ENCODE assay signal across 26 cellular contexts in the genomic region with DNA sequence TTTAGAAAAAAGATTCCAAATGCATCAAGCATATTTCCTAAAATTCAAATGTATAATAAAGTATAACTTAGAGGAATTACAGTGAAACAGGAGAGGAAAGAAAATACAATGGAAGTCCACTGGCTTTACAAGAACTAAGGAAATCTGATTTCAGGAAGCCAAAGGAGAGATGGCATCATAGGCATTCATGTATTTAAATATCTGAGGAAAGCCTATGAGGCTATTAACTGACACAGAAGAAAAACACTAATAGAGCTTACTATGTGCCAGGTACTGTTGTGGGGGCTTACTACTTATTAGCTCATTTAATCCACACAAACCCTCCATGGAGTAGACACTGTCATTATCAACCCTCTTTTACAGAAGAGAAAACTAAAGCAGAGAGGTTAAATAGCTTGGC.
DNase-seq lines count a peak whose midpoint lies in the region; ATAC-seq, FAIRE-seq and TF ChIP-seq lines count a peak whose summit lies in the region.
"Had no signal": no experiment of that assay in that cellular context is flagged by ENCODE, and none has a peak within 500 bp of the region (broad histone marks: within the 10 kb centered on the region; RNA-seq: fewer than 3 reads in every experiment).

No MANE protein-coding gene starts in this region.

- no peaks in the 10 kb centered on the region for H3K36me3 ChIP-seq in CD8-positive, alpha-beta T cell (ENCODE audit: insufficient read depth, low read length)
- H3K36me3 ChIP-seq in ascending aorta: no peaks in the 10 kb centered on the region
- H3K36me3 ChIP-seq: heart right ventricle, MG63, thoracic aorta, vagina had no signal

- H3K27ac ChIP-seq in CD8-positive, alpha-beta T cell (ENCODE audit: low read depth, low read length): no peak overlapping the region
- no peak overlapping the region for H3K27ac ChIP-seq in ascending aorta
- H3K27ac ChIP-seq: heart right ventricle, thoracic aorta, vagina had no signal

- intact Hi-C loops in CD8-positive, alpha-beta T cell (cut with DNase I, micrococcal nuclease): no loop called here
- intact Hi-C loops in natural killer cell (cut with micrococcal nuclease) (loop anchor here (5.0 kb wide), 1 partner anchor 51 kb away; no protein-coding TSS in a partner anchor), posterior vena cava (cut with DNase I) (loop anchor here in 1 of 2 donors (10.0 kb wide), 1 partner anchor 1862 kb away; no protein-coding TSS in a partner anchor), ascending aorta (cut with DNase I) (no loop called here)

- CTCF ChIA-PET in CD8-positive, alpha-beta T cell (lab: Charles Lee): no interaction called here
- CTCF ChIA-PET in activated CD8-positive, alpha-beta T cell treated with anti-CD3 and anti-CD28 coated beads, Interleukin-2, amount 10 ng/mL, durations not matched to agents 7 days and 5 days (lab: Charles Lee): interaction anchor here (0.8 to 3.9 kb wide), 5 partner anchors 11 to 154 kb away, joined by 3 to 23 read pairs (median 5); no protein-coding TSS in a partner anchor

- peaks cover 45% of the 10 kb centered on the region for H3K4me1 Mint-ChIP-seq in CD8-positive, alpha-beta T cell (ENCODE audit: low read depth)
- H3K4me1 Mint-ChIP-seq in activated CD8-positive, alpha-beta T cell treated with anti-CD3 and anti-CD28 coated beads, Interleukin-2, amount 10 ng/mL, durations not matched to agents 7 days and 5 days (ENCODE audit: low read depth): peaks cover 50% of the 10 kb centered on the region
- H3K4me1 Mint-ChIP-seq in natural killer cell: peaks cover 52 to 64% of the 10 kb centered on the region in 2 donors

- no peak for ATAC-seq in CD8-positive, alpha-beta T cell
- no peak for ATAC-seq in activated CD8-positive, alpha-beta T cell treated with anti-CD3 and anti-CD28 coated beads, Interleukin-2, amount 10 ng/mL, durations not matched to agents 7 days and 5 days
- no peak for ATAC-seq in natural killer cell
- ATAC-seq: heart right ventricle, T-helper 17 cell had no signal

- POLR2A ChIA-PET in CD8-positive, alpha-beta T cell (lab: Charles Lee): no interaction called here
- POLR2A ChIA-PET in activated CD8-positive, alpha-beta T cell treated with anti-CD3 and anti-CD28 coated beads, Interleukin-2, amount 10 ng/mL, durations not matched to agents 7 days and 5 days (lab: Charles Lee): interaction anchor here (0.5 to 1.3 kb wide), 2 partner anchors 16 to 28 kb away, joined by 3 read pairs; no protein-coding TSS in a partner anchor

- DNase-seq in CD8-positive, alpha-beta T cell: no peak
- DNase-seq in activated CD8-positive, alpha-beta T cell treated with anti-CD3 and anti-CD28 coated beads, Interleukin-2, amount 10 ng/mL, durations not matched to agents 7 days and 5 days: no peak
- no peak for DNase-seq in natural killer cell
- no peak for DNase-seq in NCI-H510A treated with DMSO at 0.1 percent for 48 hours (lab: John Stamatoyannopoulos, UW)
- DNase-seq in posterior vena cava (ENCODE audit: low spot score): no peak
- no peak for DNase-seq in ascending aorta (ENCODE audit: low spot score in 2 of 2)
- no peak for DNase-seq in ureter (ENCODE audit: low spot score)
- DNase-seq: activated CD4-positive, alpha-beta T cell treated with anti-CD3 and anti-CD28 coated beads for 48 hours; activated naive CD8-positive, alpha-beta T cell treated with anti-CD3 and anti-CD28 coated beads, Interleukin-2, amount 10 ng/mL, durations not matched to agents 7 days and 5 days; C1 segment of cervical spinal cord; cerebellar nuclear complex; foreskin fibroblast; heart right ventricle; MG63; NCI-H2107; occipital lobe; retina; SHP77 treated with DMSO at 0.1 percent for 48 hours; stimulated activated CD4-positive, alpha-beta T cell treated with anti-CD3 and anti-CD28 coated beads, Interleukin-12 subunit alpha, Interleukin-12 subunit beta, amount 100 ng/mL, for 4 hours; stimulated activated CD4-positive, alpha-beta T cell treated with anti-CD3 and anti-CD28 coated beads, Interleukin-4, amount 100 ng/mL, for 24 hours; stimulated activated naive CD4-positive, alpha-beta T cell treated with Interleukin-2 at 50 U/mL for 16 hours; T-helper 17 cell had no signal

- H3K27ac Mint-ChIP-seq in CD8-positive, alpha-beta T cell: peak overlapping the region; percentile 70
- H3K27ac Mint-ChIP-seq in activated CD8-positive, alpha-beta T cell treated with anti-CD3 and anti-CD28 coated beads, Interleukin-2, amount 10 ng/mL, durations not matched to agents 7 days and 5 days: peak overlapping the region; percentile 46
- peak overlapping the region; percentile 59 to 85 for H3K27ac Mint-ChIP-seq in natural killer cell
- H3K27ac Mint-ChIP-seq: IgD-negative memory B cell, T-helper 17 cell had no signal

- H3K4me3 Mint-ChIP-seq in CD8-positive, alpha-beta T cell: no peak overlapping the region
- no peak overlapping the region for H3K4me3 Mint-ChIP-seq in activated CD8-positive, alpha-beta T cell treated with anti-CD3 and anti-CD28 coated beads, Interleukin-2, amount 10 ng/mL, durations not matched to agents 7 days and 5 days
- no peak overlapping the region for H3K4me3 Mint-ChIP-seq in natural killer cell
- H3K4me3 Mint-ChIP-seq: activated naive CD8-positive, alpha-beta T cell treated with anti-CD3 and anti-CD28 coated beads, Interleukin-2, amount 10 ng/mL, durations not matched to agents 7 days and 5 days; IgD-negative memory B cell; T-helper 17 cell had no signal

- H3K9me3 Mint-ChIP-seq in CD8-positive, alpha-beta T cell: no peaks in the 10 kb centered on the region
- no peaks in the 10 kb centered on the region for H3K9me3 Mint-ChIP-seq in activated CD8-positive, alpha-beta T cell treated with anti-CD3 and anti-CD28 coated beads, Interleukin-2, amount 10 ng/mL, durations not matched to agents 7 days and 5 days (ENCODE audit: insufficient read depth)
- no peaks in the 10 kb centered on the region for H3K9me3 Mint-ChIP-seq in natural killer cell
- H3K9me3 Mint-ChIP-seq: IgD-negative memory B cell had no signal

- peaks cover 11% of the 10 kb centered on the region for H3K4me1 ChIP-seq in CD8-positive, alpha-beta T cell (ENCODE audit: insufficient read depth, low read length)
- no peaks in the 10 kb centered on the region for H3K4me1 ChIP-seq in ascending aorta
- H3K4me1 ChIP-seq: vagina had no signal

- no peaks in the 10 kb centered on the region for H3K27me3 Mint-ChIP-seq in CD8-positive, alpha-beta T cell (ENCODE audit: low read depth)
- no peaks in the 10 kb centered on the region for H3K27me3 Mint-ChIP-seq in activated CD8-positive, alpha-beta T cell treated with anti-CD3 and anti-CD28 coated beads, Interleukin-2, amount 10 ng/mL, durations not matched to agents 7 days and 5 days (ENCODE audit: low read depth)
- H3K27me3 Mint-ChIP-seq in natural killer cell (ENCODE audit: low read depth in 2 of 2): no peaks in the 10 kb centered on the region
- H3K27me3 Mint-ChIP-seq: activated naive CD8-positive, alpha-beta T cell treated with anti-CD3 and anti-CD28 coated beads, Interleukin-2, amount 10 ng/mL, durations not matched to agents 7 days and 5 days; IgD-negative memory B cell; T-helper 17 cell had no signal

- no peaks in the 10 kb centered on the region for H3K27me3 ChIP-seq in CD8-positive, alpha-beta T cell (ENCODE audit: insufficient read depth, low read length)
- no peaks in the 10 kb centered on the region for H3K27me3 ChIP-seq in ascending aorta
- H3K27me3 ChIP-seq: heart right ventricle, MG63, vagina had no signal

- peaks cover 6% of the 10 kb centered on the region for H3K36me3 Mint-ChIP-seq in CD8-positive, alpha-beta T cell
- H3K36me3 Mint-ChIP-seq in activated CD8-positive, alpha-beta T cell treated with anti-CD3 and anti-CD28 coated beads, Interleukin-2, amount 10 ng/mL, durations not matched to agents 7 days and 5 days (ENCODE audit: low read depth): peaks cover 8% of the 10 kb centered on the region
- no peaks in the 10 kb centered on the region for H3K36me3 Mint-ChIP-seq in natural killer cell

- no peak for TF ChIP-seq CTCF in CD8-positive, alpha-beta T cell (IDR thresholded peaks at IDR 0.05)
- no peak for TF ChIP-seq CTCF in natural killer cell (IDR thresholded peaks at IDR 0.05)
- no peak for TF ChIP-seq CTCF in ascending aorta (IDR thresholded peaks at IDR 0.05)

- peak; percentile 79 for FAIRE-seq in A204.1 (lab: Jason Lieb, UNC)

- H3K4me3 ChIP-seq in CD8-positive, alpha-beta T cell (ENCODE audit: low read depth, low read length): no peak overlapping the region
- H3K4me3 ChIP-seq in ascending aorta: no peak overlapping the region
- H3K4me3 ChIP-seq: heart right ventricle, MG63, thoracic aorta, vagina had no signal

- H3K9me3 ChIP-seq in CD8-positive, alpha-beta T cell (ENCODE audit: low read length): no peaks in the 10 kb centered on the region
- no peaks in the 10 kb centered on the region for H3K9me3 ChIP-seq in ascending aorta
- H3K9me3 ChIP-seq: heart right ventricle, MG63, thoracic aorta, vagina had no signal
